ENCODE assay signal across 15 cellular contexts in genomic region chr3:127428344-127429001, GRCh38.
DNase-seq lines count a peak whose midpoint lies in the region; ATAC-seq and TF ChIP-seq lines count a peak whose summit lies in the region.
"Had no signal": no experiment of that assay in that cellular context is flagged by ENCODE, and none has a peak within 500 bp of the region (broad histone marks: within the 10 kb centered on the region; RNA-seq: fewer than 3 reads in every experiment).

No MANE protein-coding gene starts in this region.

- no peak overlapping the region for H3K4me2 ChIP-seq in GM23338

- peaks cover 15% of the 10 kb centered on the region for H3K27me3 Mint-ChIP-seq in GM23338 (ENCODE audit: insufficient read depth, low read depth, poor library complexity)
- peaks cover 21% of the 10 kb centered on the region for H3K27me3 Mint-ChIP-seq in activated CD4-positive, alpha-beta memory T cell treated with anti-CD3 and anti-CD28 coated beads, Interleukin-2, amount 10 ng/mL, durations not matched to agents 7 days and 5 days

- no peak overlapping the region for H2AFZ ChIP-seq in GM23338

- H3K4me1 Mint-ChIP-seq in GM23338: peaks cover 25% of the 10 kb centered on the region
- no peaks in the 10 kb centered on the region for H3K4me1 Mint-ChIP-seq in activated CD4-positive, alpha-beta memory T cell treated with anti-CD3 and anti-CD28 coated beads, Interleukin-2, amount 10 ng/mL, durations not matched to agents 7 days and 5 days
- H3K4me1 Mint-ChIP-seq: activated naive CD4-positive, alpha-beta T cell treated with anti-CD3 and anti-CD28 coated beads, Interleukin-2, amount 10 ng/mL, durations not matched to agents 7 days and 5 days had no signal

- no peak overlapping the region for H3K27ac Mint-ChIP-seq in GM23338
- H3K27ac Mint-ChIP-seq in activated CD4-positive, alpha-beta memory T cell treated with anti-CD3 and anti-CD28 coated beads, Interleukin-2, amount 10 ng/mL, durations not matched to agents 7 days and 5 days: no peak overlapping the region
- H3K27ac Mint-ChIP-seq: activated naive CD4-positive, alpha-beta T cell treated with anti-CD3 and anti-CD28 coated beads, Interleukin-2, amount 10 ng/mL, durations not matched to agents 7 days and 5 days had no signal

- no peaks in the 10 kb centered on the region for H3K36me3 ChIP-seq in GM23338 (ENCODE audit: insufficient read depth)
- H3K36me3 ChIP-seq in left lung: no peaks in the 10 kb centered on the region
- H3K36me3 ChIP-seq: suprapubic skin had no signal

- POLR2A ChIA-PET in activated CD4-positive, alpha-beta memory T cell treated with anti-CD3 and anti-CD28 coated beads, Interleukin-2, amount 10 ng/mL, durations not matched to agents 7 days and 5 days (lab: Charles Lee): no interaction called here

- H3K9me2 ChIP-seq in GM23338 (ENCODE audit: insufficient read depth): no peaks in the 10 kb centered on the region

- H3K79me2 ChIP-seq in GM23338 (replicated peaks; ENCODE audit: insufficient read depth): no peaks in the 10 kb centered on the region

- H3K4me3 Mint-ChIP-seq in GM23338: no peak overlapping the region
- H3K4me3 Mint-ChIP-seq in activated CD4-positive, alpha-beta memory T cell treated with anti-CD3 and anti-CD28 coated beads, Interleukin-2, amount 10 ng/mL, durations not matched to agents 7 days and 5 days: no peak overlapping the region
- H3K4me3 Mint-ChIP-seq: activated naive CD4-positive, alpha-beta T cell treated with anti-CD3 and anti-CD28 coated beads, Interleukin-2, amount 10 ng/mL, durations not matched to agents 7 days and 5 days had no signal

- ATAC-seq in GM23338 (no peak), left lung (peak; percentile 21), GM21390 (IDR thresholded peaks at IDR 0.05; ENCODE audit: unreplicated experiment) (no peak)
- ATAC-seq: activated CD4-positive, CD25-positive, alpha-beta regulatory T cell treated with anti-CD3 and anti-CD28 coated beads, Interleukin-2, amount 50 U/mL, for 24 hours had no signal

- H3K27me3 ChIP-seq in GM23338 (ENCODE audit: insufficient read depth) (no peaks in the 10 kb centered on the region), left lung (peaks cover 0 to 62% of the 10 kb centered on the region in 2 donors)

- H3K4me3 ChIP-seq in AG10803 (ENCODE audit: low read length): no peak overlapping the region
- H3K4me3 ChIP-seq in GM23338: no peak overlapping the region
- no peak overlapping the region for H3K4me3 ChIP-seq in left lung
- H3K4me3 ChIP-seq: suprapubic skin had no signal

- no peak overlapping the region for H3K27ac ChIP-seq in GM23338 (ENCODE audit: low read depth)
- H3K27ac ChIP-seq in left lung: no peak overlapping the region
- H3K27ac ChIP-seq: HL-60, suprapubic skin had no signal

- H3K4me1 ChIP-seq in GM23338 (ENCODE audit: insufficient read depth) (peaks cover 6% of the 10 kb centered on the region; the same call in 1 of the 2 replicates), left lung (no peaks in the 10 kb centered on the region)
- H3K4me1 ChIP-seq: suprapubic skin had no signal

- no peaks in the 10 kb centered on the region for H3F3A ChIP-seq in GM23338 (replicated peaks; ENCODE audit: low read depth)

- H3K9me3 Mint-ChIP-seq in GM23338: no peaks in the 10 kb centered on the region
- H3K9me3 Mint-ChIP-seq in activated CD4-positive, alpha-beta memory T cell treated with anti-CD3 and anti-CD28 coated beads, Interleukin-2, amount 10 ng/mL, durations not matched to agents 7 days and 5 days: no peaks in the 10 kb centered on the region
- H3K9me3 Mint-ChIP-seq: activated naive CD4-positive, alpha-beta T cell treated with anti-CD3 and anti-CD28 coated beads, Interleukin-2, amount 10 ng/mL, durations not matched to agents 7 days and 5 days had no signal

- no peaks in the 10 kb centered on the region for H3K9me3 ChIP-seq in left lung
- H3K9me3 ChIP-seq: suprapubic skin had no signal

- no peaks in the 10 kb centered on the region for H4K20me1 ChIP-seq in GM23338 (replicated peaks; ENCODE audit: insufficient read depth)

- intact Hi-C loops in left lung (cut with DNase I): no loop called here

- CTCF ChIA-PET in activated CD4-positive, alpha-beta memory T cell treated with anti-CD3 and anti-CD28 coated beads, Interleukin-2, amount 10 ng/mL, durations not matched to agents 7 days and 5 days (lab: Charles Lee): no interaction called here

- H3K36me3 Mint-ChIP-seq in GM23338 (ENCODE audit: low read depth): no peaks in the 10 kb centered on the region
- no peaks in the 10 kb centered on the region for H3K36me3 Mint-ChIP-seq in activated CD4-positive, alpha-beta memory T cell treated with anti-CD3 and anti-CD28 coated beads, Interleukin-2, amount 10 ng/mL, durations not matched to agents 7 days and 5 days (ENCODE audit: low read depth)
- H3K36me3 Mint-ChIP-seq: activated naive CD4-positive, alpha-beta T cell treated with anti-CD3 and anti-CD28 coated beads, Interleukin-2, amount 10 ng/mL, durations not matched to agents 7 days and 5 days had no signal

- DNase-seq in AG10803 (ENCODE audit: low read depth) (peak; percentile 9), GM23338 (ENCODE audit: low spot score) (no peak), NCI-H69 (lab: John Stamatoyannopoulos, UW) (peak; percentile 62), left lung (peak in 1 of 2 donors; percentile 4), NCI-H187 treated with DMSO at 0.1 percent for 48 hours (lab: John Stamatoyannopoulos, UW) (no peak), nucleus accumbens (lab: John Stamatoyannopoulos, UW) (no peak)
- DNase-seq in activated CD4-positive, alpha-beta memory T cell treated with anti-CD3 and anti-CD28 coated beads, Interleukin-2, amount 10 ng/mL, durations not matched to agents 7 days and 5 days: no peak
- DNase-seq: activated naive CD4-positive, alpha-beta T cell treated with anti-CD3 and anti-CD28 coated beads, Interleukin-2, amount 10 ng/mL, durations not matched to agents 7 days and 5 days; HCEC 1CT; Kasumi-1; NCI-H2107 had no signal

- TF ChIP-seq CTCF in AG10803 (conservative IDR thresholded peaks at IDR 0.05; ENCODE audit: low read length): peak; percentile 8; the same call in 1 of the 2 replicates
- TF ChIP-seq CTCF in GM23338 (conservative IDR thresholded peaks at IDR 0.05; ENCODE audit: low read depth in 2 of 2): peak; percentile 18 to 29; a peak in 2 of 4 replicates
- no peak for TF ChIP-seq CTCF in left lung (IDR thresholded peaks at IDR 0.05)

TF ChIP-seq in GM23338, 12 proteins besides CTCF, POLR2A, EP300 and RAD21 (continues in another document):
- TF ChIP-seq ZNF114 (CRISPR knock-in tag; IDR thresholded peaks at IDR 0.05) (no peak), REST (IDR thresholded peaks at IDR 0.05; ENCODE audit: unreplicated experiment) (no peak), ZNF331 (CRISPR knock-in tag; IDR thresholded peaks at IDR 0.05; ENCODE audit: low read depth) (no peak), JUNB (IDR thresholded peaks at IDR 0.05; ENCODE audit: unreplicated experiment) (no peak), STAT1 (IDR thresholded peaks at IDR 0.05; ENCODE audit: unreplicated experiment) (no peak), EZH2 (IDR thresholded peaks at IDR 0.05; ENCODE audit: low read depth, unreplicated experiment) (no peak), CREB1 (CRISPR knock-in tag; IDR thresholded peaks at IDR 0.05; ENCODE audit: low read depth) (no peak), POLR2AphosphoS5 (IDR thresholded peaks at IDR 0.05; ENCODE audit: low read depth) (no peak), EZH2phosphoT487 (IDR thresholded peaks at IDR 0.05; ENCODE audit: unreplicated experiment) (no peak), ETS1 (IDR thresholded peaks at IDR 0.05) (no peak)

Comparison
In these comparisons a context has a peak if more than half of its experiments do, and no peak if none do; other contexts are left out.
1. DNase-seq: peak in AG10803 (single experiment) and NCI-H69 (single experiment); none in GM23338 (single experiment), NCI-H187 treated with DMSO at 0.1 percent for 48 hours (single experiment), activated CD4-positive, alpha-beta memory T cell treated with anti-CD3 and anti-CD28 coated beads, Interleukin-2, amount 10 ng/mL, durations not matched to agents 7 days and 5 days (single experiment) and nucleus accumbens (0 of 56).
2. CTCF ChIP-seq: peak in AG10803 (single experiment) and GM23338 (2 of 2); none in left lung (0 of 2).